ENCODE assay signal across 26 cellular contexts in the genomic region with DNA sequence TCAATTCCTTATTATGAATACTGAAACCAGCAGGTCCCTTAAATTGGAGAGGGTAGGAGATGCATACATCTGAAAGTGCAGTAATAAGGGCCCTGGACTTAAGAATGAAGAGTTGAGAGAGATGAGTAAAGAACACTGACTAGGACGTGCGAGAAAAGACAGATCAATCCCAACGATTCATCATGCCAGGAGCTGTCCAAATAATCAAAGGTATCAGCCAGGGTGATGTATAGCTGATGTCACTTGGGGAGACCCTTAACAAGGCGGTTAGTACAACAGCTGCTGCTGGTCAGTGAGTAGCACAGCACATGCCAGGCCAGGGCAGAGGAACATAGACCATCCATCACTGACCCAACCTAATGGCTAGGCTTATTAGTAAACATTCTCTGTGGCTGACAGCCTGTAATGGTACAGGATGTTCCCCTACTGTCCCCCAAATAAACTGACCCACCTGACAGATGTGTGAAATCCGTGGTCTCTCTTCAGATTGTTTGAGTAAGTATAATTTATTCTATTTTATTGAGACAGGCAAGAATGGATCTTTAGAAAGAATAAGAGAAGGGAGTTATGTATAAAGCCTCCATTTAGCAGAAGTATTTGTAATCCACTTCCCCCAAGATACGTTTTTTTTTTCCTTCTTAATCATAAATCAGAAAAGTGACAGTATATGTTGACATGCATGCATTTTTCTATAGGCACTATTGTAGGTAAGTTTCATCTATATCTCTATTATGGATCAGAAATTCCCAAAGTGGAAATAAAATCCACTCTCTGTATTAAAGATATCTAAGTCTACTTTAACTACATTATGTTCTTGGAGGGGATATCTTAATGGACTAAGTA.
"Had no signal": no experiment of that assay in that cellular context is flagged by ENCODE, and none has a peak within 500 bp of the region (broad histone marks: within the 10 kb centered on the region; RNA-seq: fewer than 3 reads in every experiment).

No MANE protein-coding gene starts in this region.

- H3K4me1 ChIP-seq: body of pancreas, colonic mucosa, spleen, testis, upper lobe of left lung, vagina had no signal

- H3K9me3 ChIP-seq: adrenal gland, body of pancreas, colonic mucosa, mucosa of descending colon, spleen, testis, upper lobe of left lung, vagina had no signal

- ATAC-seq: body of pancreas; left cardiac atrium; left ventricle myocardium superior; mucosa of descending colon; right cardiac atrium; stimulated activated naive CD8-positive, alpha-beta T cell treated with anti-CD3 and anti-CD28 coated beads, Interleukin-15, Interleukin-2, amounts not matched to agents 100 U/mL and 50 U/mL, for 24 hours had no signal

- H3K4me3 ChIP-seq: adrenal gland, body of pancreas, colonic mucosa, dorsolateral prefrontal cortex, mucosa of descending colon, spleen, testis, upper lobe of left lung, vagina had no signal

- H3K27me3 ChIP-seq: adrenal gland, body of pancreas, colonic mucosa, testis, upper lobe of left lung, vagina had no signal

- H3K36me3 Mint-ChIP-seq: WTC11 had no signal

- H3K36me3 ChIP-seq: adrenal gland, colonic mucosa, upper lobe of left lung, vagina had no signal

- H3K4me3 Mint-ChIP-seq: activated CD4-positive, alpha-beta memory T cell treated with anti-CD3 and anti-CD28 coated beads, Interleukin-2, amount 10 ng/mL, durations not matched to agents 7 days and 5 days; activated CD4-positive, alpha-beta T cell treated with anti-CD3 and anti-CD28 coated beads, Interleukin-2, amount 10 ng/mL, durations not matched to agents 7 days and 5 days; activated naive CD8-positive, alpha-beta T cell treated with anti-CD3 and anti-CD28 coated beads for 36 hours; WTC11 had no signal

- H3K27me3 Mint-ChIP-seq: activated CD4-positive, alpha-beta memory T cell treated with anti-CD3 and anti-CD28 coated beads, Interleukin-2, amount 10 ng/mL, durations not matched to agents 7 days and 5 days; activated CD4-positive, alpha-beta T cell treated with anti-CD3 and anti-CD28 coated beads, Interleukin-2, amount 10 ng/mL, durations not matched to agents 7 days and 5 days; activated naive CD8-positive, alpha-beta T cell treated with anti-CD3 and anti-CD28 coated beads for 36 hours had no signal

- H3K9me3 Mint-ChIP-seq: activated CD4-positive, alpha-beta memory T cell treated with anti-CD3 and anti-CD28 coated beads, Interleukin-2, amount 10 ng/mL, durations not matched to agents 7 days and 5 days; activated CD4-positive, alpha-beta T cell treated with anti-CD3 and anti-CD28 coated beads, Interleukin-2, amount 10 ng/mL, durations not matched to agents 7 days and 5 days; activated naive CD8-positive, alpha-beta T cell treated with anti-CD3 and anti-CD28 coated beads for 36 hours; WTC11 had no signal

- H3K27ac Mint-ChIP-seq: activated CD4-positive, alpha-beta memory T cell treated with anti-CD3 and anti-CD28 coated beads, Interleukin-2, amount 10 ng/mL, durations not matched to agents 7 days and 5 days; activated CD4-positive, alpha-beta T cell treated with anti-CD3 and anti-CD28 coated beads, Interleukin-2, amount 10 ng/mL, durations not matched to agents 7 days and 5 days; activated naive CD8-positive, alpha-beta T cell treated with anti-CD3 and anti-CD28 coated beads for 36 hours; WTC11 had no signal

- DNase-seq: activated CD4-positive, alpha-beta memory T cell treated with anti-CD3 and anti-CD28 coated beads, Interleukin-2, amount 10 ng/mL, durations not matched to agents 7 days and 5 days; activated CD4-positive, alpha-beta T cell treated with anti-CD3 and anti-CD28 coated beads for 1 hour; activated CD4-positive, alpha-beta T cell treated with anti-CD3 and anti-CD28 coated beads, Interleukin-2, amount 10 ng/mL, durations not matched to agents 7 days and 5 days; activated naive CD4-positive, alpha-beta T cell; activated naive CD8-positive, alpha-beta T cell treated with anti-CD3 and anti-CD28 coated beads for 36 hours; activated T-cell treated with anti-CD3 and anti-CD28 coated beads, Interleukin-2, amount 50 U/mL, for 48 hours; adrenal gland; aorta; body of pancreas; cerebellar nuclear complex; colonic mucosa; dorsolateral prefrontal cortex; effector memory CD4-positive, alpha-beta T cell; glutamatergic neuron; left cardiac atrium; left ventricle myocardium superior; mucosa of descending colon; posterior cingulate gyrus; right cardiac atrium; spleen; stimulated activated naive CD8-positive, alpha-beta T cell treated with anti-CD3 and anti-CD28 coated beads, Interleukin-15, Interleukin-2, amounts not matched to agents 100 U/mL and 50 U/mL, for 24 hours; T-helper 2 cell; testis; upper lobe of left lung had no signal

- H3K27ac ChIP-seq: adrenal gland, body of pancreas, colonic mucosa, dorsolateral prefrontal cortex, spleen, testis, upper lobe of left lung, vagina had no signal
